In the genomic region with DNA sequence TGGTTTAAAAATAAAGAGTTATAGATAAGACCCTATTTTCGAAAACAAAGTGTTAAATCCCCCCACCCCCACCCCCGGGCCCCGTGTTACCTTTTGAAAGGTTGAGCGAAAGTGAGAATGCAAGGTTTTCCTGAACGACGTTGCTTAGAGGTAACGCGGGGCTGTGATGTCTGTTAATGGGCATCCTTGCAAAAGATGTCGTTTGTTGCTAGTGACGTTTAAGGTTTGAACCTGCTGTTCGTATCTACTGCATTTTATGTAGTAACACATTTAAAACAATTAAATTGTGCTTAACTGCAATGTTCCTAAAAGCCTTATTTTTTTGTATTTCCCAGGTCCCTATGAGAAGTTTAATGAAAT, we compare ENCODE assay signal across 8 cellular contexts. TPM values are rescaled to one million over a fixed set of nuclear protein-coding genes. Genes with fewer than 3 reads are reported as not detected.
A peak's percentile ranks its signal among the peaks of the same experiment; 100 is the strongest.
DNase-seq lines count a peak whose midpoint lies in the region.

No MANE protein-coding gene starts in this region.

- H3K9ac ChIP-seq in ES-I3 (ENCODE audit: low read depth, low read length), result peak overlapping the region; percentile 97

- DNase-seq in M059J (ENCODE audit: low read depth) (peak; percentile 14), iPS DF 6.9 (ENCODE audit: low read depth, low spot score) (no peak), SKM-1 (lab: John Stamatoyannopoulos, UW; ENCODE audit: unreplicated experiment) (no peak), KBM-7 (no peak), GDM1 (lab: John Stamatoyannopoulos, UW) (no peak)
- DNase-seq in activated naive CD4-positive, alpha-beta T cell treated with Interleukin-2 at 50 U/mL for 16 hours, result peak; percentile 39
- peak; percentile 6 to 17 for DNase-seq in stimulated activated CD4-positive, alpha-beta T cell treated with anti-CD3 and anti-CD28 coated beads, Interleukin-1b, Interleukin-23, amount 100 ng/mL, for 4 hours (ENCODE audit: low read depth in 2 of 2)

- peak overlapping the region; percentile 98; the same call in 1 of the 2 replicates for H3K4me3 ChIP-seq in iPS DF 6.9 (ENCODE audit: low read length)

- H3K27me3 ChIP-seq in iPS DF 6.9 (ENCODE audit: control insufficient read depth, insufficient read depth, low read length), result no peaks in the 10 kb centered on the region

- no peak overlapping the region for H3K27ac ChIP-seq in iPS DF 6.9 (ENCODE audit: low read length)

- in situ Hi-C loops in KBM-7 (cut with MboI; ENCODE audit: low pct_unique_long_range_greater_than_20kb, low sequenced_read_pairs), result no loop called here

- H3K36me3 ChIP-seq in ES-I3 (ENCODE audit: insufficient read depth, low read length), result no peaks in the 10 kb centered on the region; the same call in 1 of the 2 replicates
- H3K36me3 ChIP-seq in iPS DF 6.9 (ENCODE audit: control insufficient read depth, insufficient read depth, low read length), result no peaks in the 10 kb centered on the region

- H3K4me1 ChIP-seq in ES-I3 (ENCODE audit: insufficient read depth, low read length) (peaks cover 14% of the 10 kb centered on the region), iPS DF 6.9 (ENCODE audit: control insufficient read depth, insufficient read depth, low read length) (peaks cover 3% of the 10 kb centered on the region; the same call in 1 of the 2 replicates)

- no CpG with 5 or more reads among the region's 11 CpGs for WGBS in iPS DF 6.9 (ENCODE audit: insufficient coverage, insufficient read length)

- H3K9me3 ChIP-seq in ES-I3 (ENCODE audit: control insufficient read depth, insufficient read depth, low read length) (no peaks in the 10 kb centered on the region), iPS DF 6.9 (ENCODE audit: control insufficient read depth, insufficient read depth, low read length) (no peaks in the 10 kb centered on the region)

RNA-seq across cellular contexts. Expression of a gene that starts 1.2 kb away (rescaled TPM):
- 18.3 and 31.9 TPM in 2 replicates for total RNA-seq in M059J (2014; rRNA removed; shearing (Covaris generic))

Comparison
In these comparisons a context has a peak if more than half of its experiments do, and no peak if none do; other contexts are left out.
1. DNase-seq: peak in M059J (single experiment), activated naive CD4-positive, alpha-beta T cell treated with Interleukin-2 at 50 U/mL for 16 hours (single experiment) and stimulated activated CD4-positive, alpha-beta T cell treated with anti-CD3 and anti-CD28 coated beads, Interleukin-1b, Interleukin-23, amount 100 ng/mL, for 4 hours (2 of 2); none in iPS DF 6.9 (single experiment), SKM-1 (single experiment), KBM-7 (single experiment) and GDM1 (single experiment).